8 cellular contexts compared by ENCODE assay signal in the genomic region with DNA sequence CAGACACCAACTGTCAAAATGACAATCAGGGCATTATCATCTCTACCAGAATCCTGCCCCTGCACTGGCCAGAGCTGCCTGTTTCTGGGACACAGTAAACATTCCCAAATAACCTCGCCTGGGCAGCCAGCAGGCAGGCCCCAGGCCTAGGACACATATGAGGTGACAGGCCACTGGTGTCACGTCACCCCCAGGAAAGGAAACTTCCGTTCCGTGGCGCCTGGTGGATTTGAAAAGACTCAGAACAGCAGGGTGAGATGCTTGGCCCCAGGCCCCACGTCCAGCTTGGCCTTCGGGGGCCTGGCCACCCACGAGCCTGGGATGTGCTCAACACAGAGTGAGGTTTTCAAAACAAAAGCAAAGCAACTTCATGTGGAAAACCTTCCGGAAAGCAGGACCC. TPM values are rescaled to one million over a fixed set of nuclear protein-coding genes. Genes with fewer than 3 reads are reported as not detected.
DNase-seq lines count a peak whose midpoint lies in the region; ATAC-seq and TF ChIP-seq lines count a peak whose summit lies in the region.

No MANE protein-coding gene starts in this region.

- intact Hi-C loops in breast epithelium (cut with DNase I; ENCODE audit: low total_unique reads), result loop anchor here (5.0 kb wide), 1 partner anchor 1596 kb away; no protein-coding TSS in a partner anchor
- intact Hi-C loops in mucosa of descending colon (cut with DNase I, micrococcal nuclease), result no loop called here
- intact Hi-C loops in vagina (cut with DNase I), result no loop called here

- H3K4me3 ChIP-seq in breast epithelium, result peak overlapping the region; percentile 71 to 96 (median 88)
- peak overlapping the region; percentile 57 for H3K4me3 ChIP-seq in mucosa of descending colon
- peak overlapping the region; percentile 83 to 92 for H3K4me3 ChIP-seq in vagina
- no peak overlapping the region for H3K4me3 ChIP-seq in MG63

- peak; percentile 7 for ATAC-seq in mucosa of descending colon

- no peak for TF ChIP-seq CTCF in breast epithelium (IDR thresholded peaks at IDR 0.05)
- no peak for TF ChIP-seq CTCF in mucosa of descending colon (IDR thresholded peaks at IDR 0.05)
- TF ChIP-seq CTCF in vagina (IDR thresholded peaks at IDR 0.05), result no peak

- H3K36me3 ChIP-seq in breast epithelium (no peaks in the 10 kb centered on the region), mucosa of descending colon (ENCODE audit: low read depth) (no peaks in the 10 kb centered on the region), vagina (no peaks in the 10 kb centered on the region), MG63 (no peaks in the 10 kb centered on the region)

- H3K27ac ChIP-seq in breast epithelium, result peak overlapping the region; percentile 15 to 80
- H3K27ac ChIP-seq in vagina, result peak overlapping the region; percentile 77

- TF ChIP-seq POLR2A in breast epithelium (IDR thresholded peaks at IDR 0.05) (no peak), vagina (IDR thresholded peaks at IDR 0.05) (no peak)

- H3K27me3 ChIP-seq in breast epithelium, result no peaks in the 10 kb centered on the region
- no peaks in the 10 kb centered on the region for H3K27me3 ChIP-seq in vagina
- H3K27me3 ChIP-seq in MG63, result no peaks in the 10 kb centered on the region

- H3K4me1 ChIP-seq in breast epithelium (peaks cover 6 to 8% of the 10 kb centered on the region in 2 donors), mucosa of descending colon (ENCODE audit: low read depth) (peaks cover 14% of the 10 kb centered on the region), vagina (peaks cover 46% of the 10 kb centered on the region)

- H3K9me3 ChIP-seq in breast epithelium (no peaks in the 10 kb centered on the region), mucosa of descending colon (no peaks in the 10 kb centered on the region), vagina (no peaks in the 10 kb centered on the region), MG63 (no peaks in the 10 kb centered on the region)

- DNase-seq in stimulated activated CD4-positive, alpha-beta T cell treated with anti-CD3 and anti-CD28 coated beads, Interleukin-15, amount 100 ng/mL, for 24 hours, result peak; percentile 69
- DNase-seq in stimulated activated CD4-positive, alpha-beta T cell treated with anti-CD3 and anti-CD28 coated beads, Interleukin-4, amount 100 ng/mL, for 4 hours, result no peak
- DNase-seq in breast epithelium (ENCODE audit: low spot score in 2 of 2) (no peak), mucosa of descending colon (peak; percentile 34 to 72 (median 44)), vagina (ENCODE audit: extremely low spot score in 2 of 2) (no peak), MG63 (no peak), NCI-H1436 (lab: John Stamatoyannopoulos, UW) (no peak), NCI-H524 treated with DMSO at 0.1 percent for 48 hours (lab: John Stamatoyannopoulos, UW) (no peak)

RNA-seq across cellular contexts. Expression of a gene that starts 1.3 kb away (rescaled TPM):
- 10 to 100 TPM in 2 of 3 donors, 1 to 10 TPM in 1; 9.9 to 24.6 (median 16.1) TPM for total RNA-seq in breast epithelium
- total RNA-seq in mucosa of descending colon, result 10 to 100 TPM; 20.9 to 26.9 (median 23.1) TPM
- total RNA-seq in vagina, result 39.3 TPM
- total RNA-seq in MG63 (2014; rRNA removed; shearing (Covaris generic); ENCODE audit: low replicate concordance), result 0.23 and 0.86 TPM in 2 replicates

Comparison
In these comparisons a context has a peak if more than half of its experiments do, and no peak if none do; other contexts are left out.
1. DNase-seq: peak in stimulated activated CD4-positive, alpha-beta T cell treated with anti-CD3 and anti-CD28 coated beads, Interleukin-15, amount 100 ng/mL, for 24 hours (single experiment) and mucosa of descending colon (3 of 3); none in stimulated activated CD4-positive, alpha-beta T cell treated with anti-CD3 and anti-CD28 coated beads, Interleukin-4, amount 100 ng/mL, for 4 hours (0 of 2), breast epithelium (0 of 2), vagina (0 of 2), MG63 (single experiment), NCI-H1436 (single experiment) and NCI-H524 treated with DMSO at 0.1 percent for 48 hours (single experiment).